In genomic region chr2:237704476-237705224, GRCh38 we compare ENCODE assay signal across 9 cellular contexts.
DNase-seq lines count a peak whose midpoint lies in the region; ATAC-seq and TF ChIP-seq lines count a peak whose summit lies in the region.
"Had no signal": no experiment of that assay in that cellular context is flagged by ENCODE, and none has a peak within 500 bp of the region (broad histone marks: within the 10 kb centered on the region; RNA-seq: fewer than 3 reads in every experiment).

No MANE protein-coding gene starts in this region.

- H3K27ac ChIP-seq in foreskin keratinocyte = peak overlapping the region; percentile 15
- peak overlapping the region in 4 of 5 donors; percentile 96 to 99 (median 98) for H3K27ac ChIP-seq in stomach

- no peak for TF ChIP-seq POLR2A in stomach (IDR thresholded peaks at IDR 0.05)

- CTCF ChIA-PET in activated CD4-positive, alpha-beta T cell treated with anti-CD3 and anti-CD28 coated beads, Interleukin-2, amount 10 ng/mL, durations not matched to agents 7 days and 5 days (lab: Charles Lee) = interaction anchor here (0.7 to 0.9 kb wide), 2 partner anchors 10 to 337 kb away, joined by 3 to 4 read pairs; no protein-coding TSS in a partner anchor
- CTCF ChIA-PET in activated B cell treated with CpG ODN at 0.5 μM for 24 hours (lab: Charles Lee) = interaction anchor here (0.6 to 2.1 kb wide), 3 partner anchors 32 to 41 kb away, joined by 3 to 11 read pairs (median 7); no protein-coding TSS in a partner anchor

- no peak overlapping the region for H3K4me3 ChIP-seq in stomach

- peak overlapping the region; percentile 65 for H3K4me3 Mint-ChIP-seq in activated CD4-positive, alpha-beta T cell treated with anti-CD3 and anti-CD28 coated beads, Interleukin-2, amount 10 ng/mL, durations not matched to agents 7 days and 5 days
- H3K4me3 Mint-ChIP-seq in activated B cell treated with CpG ODN at 0.5 μM for 24 hours = peak overlapping the region; percentile 76

- DNase-seq in activated CD4-positive, alpha-beta T cell treated with anti-CD3 and anti-CD28 coated beads, Interleukin-2, amount 10 ng/mL, durations not matched to agents 7 days and 5 days = no peak
- DNase-seq in activated CD4-positive, alpha-beta T cell treated with anti-CD3 and anti-CD28 coated beads for 4 hours = no peak
- DNase-seq in activated B cell treated with CpG ODN at 0.5 μM for 24 hours = no peak
- DNase-seq in foreskin keratinocyte = peak in 1 of 2 donors; percentile 57
- DNase-seq in stomach = no peak
- DNase-seq in NCI-H1048 (lab: John Stamatoyannopoulos, UW) = no peak
- no peak for DNase-seq in mesenteric fat pad (ENCODE audit: low spot score)
- DNase-seq: NCI-H1930 had no signal

- 65 to 84% (median 76%) methylated on average over 12 of the region's 12 CpGs for WGBS in stomach, 5 donors

- TF ChIP-seq CTCF in activated B cell treated with CpG ODN at 0.5 μM for 24 hours (IDR thresholded peaks at IDR 0.05) (no peak), foreskin keratinocyte (conservative IDR thresholded peaks at IDR 0.05) (no peak), stomach (IDR thresholded peaks at IDR 0.05) (no peak)

- H3K4me1 Mint-ChIP-seq in activated CD4-positive, alpha-beta T cell treated with anti-CD3 and anti-CD28 coated beads, Interleukin-2, amount 10 ng/mL, durations not matched to agents 7 days and 5 days = peaks cover 80% of the 10 kb centered on the region
- H3K4me1 Mint-ChIP-seq in activated B cell treated with CpG ODN at 0.5 μM for 24 hours = peaks cover 78% of the 10 kb centered on the region

- no peaks in the 10 kb centered on the region for H3K27me3 ChIP-seq in foreskin keratinocyte
- H3K27me3 ChIP-seq in stomach = no peaks in the 10 kb centered on the region

- intact Hi-C loops in activated B cell treated with CpG ODN at 0.5 μM for 24 hours (cut with micrococcal nuclease) (no loop called here), stomach (cut with DNase I; ENCODE audit: low total_unique reads) (no loop called here)

- H3K4me1 ChIP-seq in foreskin keratinocyte (peaks cover 46% of the 10 kb centered on the region), stomach (peaks cover 82 to 95% (median 88%) of the 10 kb centered on the region in 4 donors)

- H3K27me3 Mint-ChIP-seq in activated CD4-positive, alpha-beta T cell treated with anti-CD3 and anti-CD28 coated beads, Interleukin-2, amount 10 ng/mL, durations not matched to agents 7 days and 5 days = no peaks in the 10 kb centered on the region
- H3K27me3 Mint-ChIP-seq in activated B cell treated with CpG ODN at 0.5 μM for 24 hours = no peaks in the 10 kb centered on the region

- no peaks in the 10 kb centered on the region for H3K9me3 Mint-ChIP-seq in activated CD4-positive, alpha-beta T cell treated with anti-CD3 and anti-CD28 coated beads, Interleukin-2, amount 10 ng/mL, durations not matched to agents 7 days and 5 days
- no peaks in the 10 kb centered on the region for H3K9me3 Mint-ChIP-seq in activated B cell treated with CpG ODN at 0.5 μM for 24 hours

- peaks cover 26% of the 10 kb centered on the region for H3K36me3 Mint-ChIP-seq in activated CD4-positive, alpha-beta T cell treated with anti-CD3 and anti-CD28 coated beads, Interleukin-2, amount 10 ng/mL, durations not matched to agents 7 days and 5 days (ENCODE audit: low read depth)
- H3K36me3 Mint-ChIP-seq in activated B cell treated with CpG ODN at 0.5 μM for 24 hours (ENCODE audit: low read depth) = peaks cover 36% of the 10 kb centered on the region

- ATAC-seq in activated B cell treated with CpG ODN at 0.5 μM for 24 hours (ENCODE audit: low read depth) (no peak), foreskin keratinocyte (peak; percentile 36), GM18858 (IDR thresholded peaks at IDR 0.05; ENCODE audit: unreplicated experiment) (no peak)

- no peaks in the 10 kb centered on the region for H3K9me3 ChIP-seq in stomach

- no peak for TF ChIP-seq EP300 in stomach (IDR thresholded peaks at IDR 0.05)

- peak overlapping the region; percentile 84 for H3K27ac Mint-ChIP-seq in activated CD4-positive, alpha-beta T cell treated with anti-CD3 and anti-CD28 coated beads, Interleukin-2, amount 10 ng/mL, durations not matched to agents 7 days and 5 days
- peak overlapping the region; percentile 74 for H3K27ac Mint-ChIP-seq in activated B cell treated with CpG ODN at 0.5 μM for 24 hours

- POLR2A ChIA-PET in activated CD4-positive, alpha-beta T cell treated with anti-CD3 and anti-CD28 coated beads, Interleukin-2, amount 10 ng/mL, durations not matched to agents 7 days and 5 days (lab: Charles Lee) = interaction anchor here (0.6 kb wide), 1 partner anchor 685 kb away, joined by 3 read pairs; no protein-coding TSS in a partner anchor
- POLR2A ChIA-PET in activated B cell treated with CpG ODN at 0.5 μM for 24 hours (lab: Charles Lee) = interaction anchor here (0.7 to 1.3 kb wide), 2 partner anchors 12 to 21 kb away, joined by 4 to 6 read pairs; no protein-coding TSS in a partner anchor

- H3K36me3 ChIP-seq in stomach = peaks cover 11 to 15% (median 13%) of the 10 kb centered on the region in 4 donors
